ENCODE assay signal across 18 cellular contexts in genomic region chr7:41688012-41688625, GRCh38. TPM values are rescaled to one million over a fixed set of nuclear protein-coding genes. Genes with fewer than 3 reads are reported as not detected.
DNase-seq lines count a peak whose midpoint lies in the region; FAIRE-seq and TF ChIP-seq lines count a peak whose summit lies in the region.
"Had no signal": no experiment of that assay in that cellular context is flagged by ENCODE, and none has a peak within 500 bp of the region (broad histone marks: within the 10 kb centered on the region; RNA-seq: fewer than 3 reads in every experiment).

No MANE protein-coding gene starts in this region.

- H3K36me3 ChIP-seq in GM23248 (ENCODE audit: low read depth) = no peaks in the 10 kb centered on the region

- H3K27ac ChIP-seq in GM23248 = no peak overlapping the region
- H3K27ac ChIP-seq: HL-60 had no signal

- POLR2A ChIA-PET in activated CD4-positive, alpha-beta T cell treated with anti-CD3 and anti-CD28 coated beads, Interleukin-2, amount 10 ng/mL, durations not matched to agents 7 days and 5 days (lab: Charles Lee) = no interaction called here

- in situ Hi-C loops in GM23248 (cut with MboI) = no loop called here

- DNase-seq in GM23248 (peak; percentile 55), RCC 7860 (ENCODE audit: low spot score) (no peak), choroid plexus epithelial cell (ENCODE audit: low read depth) (peak; percentile 44), osteocyte (ENCODE audit: extremely low spot score, unreplicated experiment) (no peak), GDM1 (lab: John Stamatoyannopoulos, UW) (no peak), NCI-H1105 (lab: John Stamatoyannopoulos, UW) (no peak)
- DNase-seq in activated CD4-positive, alpha-beta T cell treated with anti-CD3 and anti-CD28 coated beads, Interleukin-2, amount 10 ng/mL, durations not matched to agents 7 days and 5 days = no peak
- DNase-seq: AML-193; Caco-2; CD4-positive, CD25-positive, alpha-beta regulatory T cell; DMS153; H7; NCI-H146; NCI-H2081 treated with DMSO at 0.1 percent for 48 hours; NCI-H510A treated with DMSO at 0.1 percent for 48 hours; NCI-H82; SHP77 had no signal

- no peaks in the 10 kb centered on the region for H3K9me3 Mint-ChIP-seq in osteocyte (ENCODE audit: unreplicated experiment)
- no peaks in the 10 kb centered on the region for H3K9me3 Mint-ChIP-seq in activated CD4-positive, alpha-beta T cell treated with anti-CD3 and anti-CD28 coated beads, Interleukin-2, amount 10 ng/mL, durations not matched to agents 7 days and 5 days

- no peaks in the 10 kb centered on the region for H4K20me1 ChIP-seq in GM23248 (ENCODE audit: insufficient read depth)

- H3K79me2 ChIP-seq in GM23248 (ENCODE audit: insufficient read depth) = peaks cover 11% of the 10 kb centered on the region; the same call in 1 of the 2 replicates

- H3K4me1 Mint-ChIP-seq in osteocyte (ENCODE audit: unreplicated experiment) = peaks cover 61% of the 10 kb centered on the region
- H3K4me1 Mint-ChIP-seq in activated CD4-positive, alpha-beta T cell treated with anti-CD3 and anti-CD28 coated beads, Interleukin-2, amount 10 ng/mL, durations not matched to agents 7 days and 5 days = no peaks in the 10 kb centered on the region
- H3K4me1 Mint-ChIP-seq: CD4-positive, CD25-positive, alpha-beta regulatory T cell had no signal

- WGBS in GM23248 (ENCODE audit: low coverage in 1 of 2, low lambda C conversion rate in 2 of 2, missing lambda C conversion rate in 2 of 2), 2 experiments = 95 to 100% methylated on average over 2 of the region's 2 CpGs

- CTCF ChIA-PET in activated CD4-positive, alpha-beta T cell treated with anti-CD3 and anti-CD28 coated beads, Interleukin-2, amount 10 ng/mL, durations not matched to agents 7 days and 5 days (lab: Charles Lee) = no interaction called here

- no peak overlapping the region for H3K4me2 ChIP-seq in GM23248 (ENCODE audit: unreplicated experiment)

- no peak overlapping the region for H3K9ac ChIP-seq in GM23248

- H3K36me3 Mint-ChIP-seq in osteocyte (ENCODE audit: unreplicated experiment) = peaks cover 57% of the 10 kb centered on the region
- H3K36me3 Mint-ChIP-seq in activated CD4-positive, alpha-beta T cell treated with anti-CD3 and anti-CD28 coated beads, Interleukin-2, amount 10 ng/mL, durations not matched to agents 7 days and 5 days (ENCODE audit: low read depth) = no peaks in the 10 kb centered on the region
- H3K36me3 Mint-ChIP-seq: CD4-positive, CD25-positive, alpha-beta regulatory T cell had no signal

- H3F3A ChIP-seq in GM23248 (ENCODE audit: insufficient read depth) = peaks cover 79% of the 10 kb centered on the region

- peaks cover 10% of the 10 kb centered on the region; the same call in 1 of the 2 replicates for H3K4me1 ChIP-seq in GM23248 (ENCODE audit: insufficient read depth)

- H2AFZ ChIP-seq in GM23248 = no peak overlapping the region

- FAIRE-seq in RCC 7860 (lab: Jason Lieb, UNC) = peak; percentile 80

- H3K27me3 Mint-ChIP-seq in osteocyte (ENCODE audit: unreplicated experiment) = no peaks in the 10 kb centered on the region
- H3K27me3 Mint-ChIP-seq in activated CD4-positive, alpha-beta T cell treated with anti-CD3 and anti-CD28 coated beads, Interleukin-2, amount 10 ng/mL, durations not matched to agents 7 days and 5 days = peaks cover 4% of the 10 kb centered on the region
- H3K27me3 Mint-ChIP-seq: CD4-positive, CD25-positive, alpha-beta regulatory T cell had no signal

- H3K27ac Mint-ChIP-seq in osteocyte (ENCODE audit: unreplicated experiment) = peak overlapping the region; percentile 73
- H3K27ac Mint-ChIP-seq in activated CD4-positive, alpha-beta T cell treated with anti-CD3 and anti-CD28 coated beads, Interleukin-2, amount 10 ng/mL, durations not matched to agents 7 days and 5 days = no peak overlapping the region
- H3K27ac Mint-ChIP-seq: CD4-positive, CD25-positive, alpha-beta regulatory T cell had no signal

- no peak for TF ChIP-seq CTCF in choroid plexus epithelial cell (conservative IDR thresholded peaks at IDR 0.05; ENCODE audit: low read depth, low read length)
- TF ChIP-seq CTCF in osteocyte (IDR thresholded peaks at IDR 0.05) = no peak

- H3K4me3 ChIP-seq in GM23248 (no peak overlapping the region), choroid plexus epithelial cell (ENCODE audit: low read depth, low read length) (no peak overlapping the region)

- no peaks in the 10 kb centered on the region for H3K9me3 ChIP-seq in GM23248 (ENCODE audit: low read depth)
- H3K9me3 ChIP-seq: Caco-2 had no signal

- H3K27me3 ChIP-seq in GM23248 (replicated peaks; ENCODE audit: insufficient read depth) = no peaks in the 10 kb centered on the region

- H3K9me2 ChIP-seq in GM23248 (ENCODE audit: insufficient read depth) = no peaks in the 10 kb centered on the region

- H3K4me3 Mint-ChIP-seq in osteocyte (ENCODE audit: unreplicated experiment) = no peak overlapping the region
- H3K4me3 Mint-ChIP-seq in activated CD4-positive, alpha-beta T cell treated with anti-CD3 and anti-CD28 coated beads, Interleukin-2, amount 10 ng/mL, durations not matched to agents 7 days and 5 days = no peak overlapping the region
- H3K4me3 Mint-ChIP-seq: CD4-positive, CD25-positive, alpha-beta regulatory T cell had no signal

RNA-seq across cellular contexts. Expression of gene INHBA, which starts 14.8 kb away (rescaled TPM):
- 5.2 and 5.5 TPM in 2 replicates for total RNA-seq in GM23248 (2014; rRNA removed; shearing (Covaris generic))
- polyA plus RNA-seq in GM23248 (2016; fragmentation: Nextera tagmentation; extraction: Ambion mirVana) = 7.9 and 8.8 TPM in 2 replicates
- total RNA-seq in osteocyte = 198 and 199 TPM in 2 replicates
- not detected for total RNA-seq in activated CD4-positive, alpha-beta T cell treated with anti-CD3 and anti-CD28 coated beads, Interleukin-2, amount 10 ng/mL, durations not matched to agents 7 days and 5 days
- total RNA-seq: CD4-positive, CD25-positive, alpha-beta regulatory T cell had no signal
- polyA plus RNA-seq: CD4-positive, CD25-positive, alpha-beta regulatory T cell had no signal

Comparison
In these comparisons a context has a peak if more than half of its experiments do, and no peak if none do; other contexts are left out.
1. DNase-seq: peak in GM23248 (single experiment) and choroid plexus epithelial cell (single experiment); none in RCC 7860 (single experiment), osteocyte (single experiment), GDM1 (single experiment), activated CD4-positive, alpha-beta T cell treated with anti-CD3 and anti-CD28 coated beads, Interleukin-2, amount 10 ng/mL, durations not matched to agents 7 days and 5 days (single experiment) and NCI-H1105 (single experiment).
2. RNA of gene INHBA, which starts 14.8 kb away (total RNA-seq): 198 to 199 TPM in osteocyte; 5.2 to 5.5 TPM in GM23248 and not detected in activated CD4-positive, alpha-beta T cell treated with anti-CD3 and anti-CD28 coated beads, Interleukin-2, amount 10 ng/mL, durations not matched to agents 7 days and 5 days; every median in the first group is over 10 times any median in the second.